32 cellular contexts compared by ENCODE assay signal in genomic region chr3:107806021-107806420, GRCh38.
"Had no signal": no experiment of that assay in that cellular context is flagged by ENCODE, and none has a peak within 500 bp of the region (broad histone marks: within the 10 kb centered on the region; RNA-seq: fewer than 3 reads in every experiment).

No MANE protein-coding gene starts in this region.

- H3K4me3 ChIP-seq: MG63 had no signal

- H3K4me2 ChIP-seq: KMS-11 had no signal

- H3K27me3 ChIP-seq: MG63 had no signal

- H3K9ac ChIP-seq: KMS-11 had no signal

- H3K9me3 ChIP-seq: MG63 had no signal

- DNase-seq: Karpas-422, Kasumi-1, KG1, MG63, MM.1S, MV-4-11, NCI-H1048, NCI-H1092, NCI-H1092 treated with DMSO at 0.1 percent for 48 hours, NCI-H1105, NCI-H1105 treated with DMSO at 0.1 percent for 48 hours, NCI-H1417 treated with DMSO at 0.1 percent for 48 hours, NCI-H1436, NCI-H1436 treated with DMSO at 0.1 percent for 48 hours, NCI-H1694, NCI-H1694 treated with DMSO at 0.1 percent for 48 hours, NCI-H187, NCI-H187 treated with DMSO at 0.1 percent for 48 hours, NCI-H1930, NCI-H2029, NCI-H2029 treated with DMSO at 0.1 percent for 48 hours, NCI-H2081 treated with DMSO at 0.1 percent for 48 hours, NCI-H2107, NCI-H2171, NCI-H2171 treated with DMSO at 0.1 percent for 48 hours, NCI-H2227 treated with DMSO at 0.1 percent for 48 hours, NCI-H226, NCI-H345, NCI-H446, NCI-H446 treated with DMSO at 0.1 percent for 48 hours, NCI-H510A had no signal

- H3K27ac ChIP-seq: KMS-11 had no signal
